Comparison of ENCODE assay signal across 23 cellular contexts in genomic region chr6:167580512-167580911, GRCh38.
A peak's percentile ranks its signal among the peaks of the same experiment; 100 is the strongest.
DNase-seq lines count a peak whose midpoint lies in the region; ATAC-seq, FAIRE-seq and TF ChIP-seq lines count a peak whose summit lies in the region.
"Had no signal": no experiment of that assay in that cellular context is flagged by ENCODE, and none has a peak within 500 bp of the region (broad histone marks: within the 10 kb centered on the region; RNA-seq: fewer than 3 reads in every experiment).

No MANE protein-coding gene starts in this region.

- no peak overlapping the region for H3K4me2 ChIP-seq in hepatocyte
- H3K4me2 ChIP-seq: SK-N-SH had no signal

- H3K9me3 ChIP-seq in hepatocyte (ENCODE audit: low read depth) (no peaks in the 10 kb centered on the region), lower lobe of right lung (peaks cover 5% of the 10 kb centered on the region), pancreas (no peaks in the 10 kb centered on the region)
- H3K9me3 ChIP-seq: suprapubic skin had no signal

- no peaks in the 10 kb centered on the region for H3K4me1 ChIP-seq in hepatocyte (ENCODE audit: insufficient read depth)
- H3K4me1 ChIP-seq in lower lobe of right lung, result no peaks in the 10 kb centered on the region
- no peaks in the 10 kb centered on the region for H3K4me1 ChIP-seq in pancreas
- H3K4me1 ChIP-seq: left lung, Peyer's patch had no signal

- FAIRE-seq in pancreas (lab: Jason Lieb, UNC), result no peak

- intact Hi-C loops in lower lobe of right lung (cut with DNase I) (no loop called here), pancreas (cut with DNase I) (no loop called here)

- H3K9me2 ChIP-seq in hepatocyte (replicated peaks; ENCODE audit: insufficient read depth), result no peaks in the 10 kb centered on the region
- H3K9me2 ChIP-seq: SK-N-SH had no signal

- DNase-seq in DMS153 treated with DMSO at 0.1 percent for 48 hours (lab: John Stamatoyannopoulos, UW; ENCODE audit: unreplicated experiment), result peak; percentile 44
- peak; percentile 74 for DNase-seq in NCI-H1436 (lab: John Stamatoyannopoulos, UW)
- peak; percentile 15 for DNase-seq in RPMI7951 (ENCODE audit: low read depth)
- no peak for DNase-seq in hepatocyte (ENCODE audit: low spot score)
- no peak for DNase-seq in lower lobe of right lung
- no peak for DNase-seq in pancreas
- DNase-seq: activated CD4-positive, alpha-beta T cell treated with anti-CD3 and anti-CD28 coated beads for 48 hours; activated CD8-positive, alpha-beta memory T cell treated with anti-CD3 and anti-CD28 coated beads, Interleukin-2, amount 10 ng/mL, durations not matched to agents 7 days and 5 days; aorta; CD4-positive, CD25-positive, alpha-beta regulatory T cell; dorsolateral prefrontal cortex; GDM1; KG1; Peyer's patch; SK-N-SH; T-helper 2 cell had no signal

- TF ChIP-seq CTCF in hepatocyte (IDR thresholded peaks at IDR 0.05; ENCODE audit: poor library complexity), result no peak
- no peak for TF ChIP-seq CTCF in lower lobe of right lung (IDR thresholded peaks at IDR 0.05)
- no peak for TF ChIP-seq CTCF in pancreas (IDR thresholded peaks at IDR 0.05)

- no peaks in the 10 kb centered on the region for H3K36me3 ChIP-seq in hepatocyte (replicated peaks; ENCODE audit: insufficient read depth, low read depth)
- no peaks in the 10 kb centered on the region for H3K36me3 ChIP-seq in lower lobe of right lung
- H3K36me3 ChIP-seq in pancreas, result no peaks in the 10 kb centered on the region
- H3K36me3 ChIP-seq: left lung, Peyer's patch, suprapubic skin, vagina had no signal

- H2AFZ ChIP-seq in hepatocyte, result no peak overlapping the region

- H4K20me1 ChIP-seq in hepatocyte (ENCODE audit: insufficient read depth, poor library complexity, severe bottlenecking), result no peaks in the 10 kb centered on the region

- no peaks in the 10 kb centered on the region for H3K79me2 ChIP-seq in hepatocyte

- H3K4me3 ChIP-seq in hepatocyte, result no peak overlapping the region
- H3K4me3 ChIP-seq in lower lobe of right lung, result no peak overlapping the region
- no peak overlapping the region for H3K4me3 ChIP-seq in pancreas
- H3K4me3 ChIP-seq: dorsolateral prefrontal cortex, left lung, Peyer's patch, skin epidermis, suprapubic skin, vagina had no signal

- H3K27ac ChIP-seq in hepatocyte (peak overlapping the region; percentile 22), lower lobe of right lung (no peak overlapping the region), pancreas (no peak overlapping the region)
- H3K27ac ChIP-seq: dorsolateral prefrontal cortex, left lung, Peyer's patch, skin epidermis, suprapubic skin, vagina had no signal

- ATAC-seq in lower lobe of right lung (no peak), pancreas (no peak), GM19463 (IDR thresholded peaks at IDR 0.05; ENCODE audit: unreplicated experiment) (no peak)
- ATAC-seq: activated CD8-positive, alpha-beta memory T cell treated with anti-CD3 and anti-CD28 coated beads, Interleukin-2, amount 10 ng/mL, durations not matched to agents 7 days and 5 days; left lung; natural killer cell treated with Interleukin-12 subunit alpha and Interleukin-12 subunit beta and Interleukin-15 and Interleukin-18, amount 100 ng/mL, for 72 hours; stimulated activated effector memory CD8-positive, alpha-beta T cell treated with anti-CD3 and anti-CD28 coated beads, Interleukin-12 subunit alpha, Interleukin-12 subunit beta, amount 100 ng/mL, for 72 hours had no signal

- no peaks in the 10 kb centered on the region for H3K27me3 ChIP-seq in hepatocyte
- H3K27me3 ChIP-seq in lower lobe of right lung (ENCODE audit: low read depth), result no peaks in the 10 kb centered on the region
- no peaks in the 10 kb centered on the region for H3K27me3 ChIP-seq in pancreas
- H3K27me3 ChIP-seq: left lung, Peyer's patch, vagina had no signal

- WGBS in hepatocyte (ENCODE audit: low lambda C conversion rate, missing lambda C conversion rate), result 55% methylated on average over 5 of the region's 5 CpGs
- WGBS in pancreas, 2 donors, result 36 to 60% methylated on average over 5 of the region's 5 CpGs

Comparison
In these comparisons a context has a peak if more than half of its experiments do, and no peak if none do; other contexts are left out.
1. DNase-seq: peak in DMS153 treated with DMSO at 0.1 percent for 48 hours (single experiment), NCI-H1436 (single experiment) and RPMI7951 (single experiment); none in hepatocyte (single experiment), lower lobe of right lung (single experiment) and pancreas (0 of 6).